In genomic region chr18:63365909-63366269, GRCh38 we compare ENCODE assay signal across 1 cellular context.
TF ChIP-seq lines count a peak whose summit lies in the region.

No MANE protein-coding gene starts in this region.

TF ChIP-seq in K562, 482 proteins besides CTCF, POLR2A, EP300 and RAD21 (continued from another document):
- TF ChIP-seq ZNF561 (CRISPR knock-in tag; conservative IDR thresholded peaks at IDR 0.05) (no peak), MCM7 (IDR thresholded peaks at IDR 0.05) (no peak), ZNF140 (CRISPR knock-in tag; IDR thresholded peaks at IDR 0.05) (no peak), ID3 (CRISPR knock-in tag; IDR thresholded peaks at IDR 0.05) (no peak), ID3 (tag; IDR thresholded peaks at IDR 0.05) (no peak), KDM2B (CRISPR knock-in tag; IDR thresholded peaks at IDR 0.05) (no peak), ZNF274 (IDR thresholded peaks at IDR 0.05; ENCODE audit: borderline replicate concordance, low read depth, low read length) (no peak), NUFIP1 (IDR thresholded peaks at IDR 0.05; ENCODE audit: partially characterized antibody) (no peak), ZNF174 (CRISPR knock-in tag; IDR thresholded peaks at IDR 0.05) (no peak), E2F1 (CRISPR knock-in tag; IDR thresholded peaks at IDR 0.05) (no peak), JUN (IDR thresholded peaks at IDR 0.05; ENCODE audit: borderline replicate concordance, low read depth, low read length) (no peak), JUN (CRISPR knock-in tag; IDR thresholded peaks at IDR 0.05; ENCODE audit: borderline replicate concordance) (no peak)
